ENCODE assay signal across 27 cellular contexts in the genomic region with DNA sequence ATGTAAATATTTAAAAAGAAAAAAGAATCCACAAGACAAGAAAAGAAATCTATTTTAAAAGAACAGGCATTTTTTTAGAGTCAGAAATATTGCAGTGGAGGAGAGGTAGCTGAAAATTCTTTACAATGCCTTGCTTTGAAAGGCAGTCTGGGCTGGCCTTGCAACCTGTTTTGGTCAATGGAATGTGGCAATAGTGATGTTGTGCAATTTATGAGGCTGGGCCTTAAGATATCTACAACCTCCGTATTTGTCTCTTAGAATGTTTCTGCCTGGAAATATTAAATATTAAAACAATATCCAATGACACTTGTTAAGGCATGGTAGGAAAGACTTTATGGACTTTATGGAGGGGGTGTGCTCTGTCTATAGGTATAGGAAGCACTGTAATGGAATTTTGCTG. TPM values are rescaled to one million over a fixed set of nuclear protein-coding genes. Genes with fewer than 3 reads are reported as not detected.
"Had no signal": no experiment of that assay in that cellular context is flagged by ENCODE, and none has a peak within 500 bp of the region (broad histone marks: within the 10 kb centered on the region; RNA-seq: fewer than 3 reads in every experiment).

No MANE protein-coding gene starts in this region.

- H3K4me1 Mint-ChIP-seq: activated naive CD8-positive, alpha-beta T cell treated with anti-CD3 and anti-CD28 coated beads, Interleukin-2, amount 50 U/mL, for 24 hours; immature natural killer cell; naive thymus-derived CD8-positive, alpha-beta T cell had no signal

- H3K27me3 ChIP-seq: body of pancreas, pancreas, right atrium auricular region, thyroid gland had no signal

- H3K27ac Mint-ChIP-seq: activated CD4-positive, alpha-beta memory T cell treated with anti-CD3 and anti-CD28 coated beads for 36 hours; activated naive CD8-positive, alpha-beta T cell treated with anti-CD3 and anti-CD28 coated beads, Interleukin-2, amount 50 U/mL, for 24 hours; immature natural killer cell; naive thymus-derived CD8-positive, alpha-beta T cell; T-helper 1 cell treated with Interleukin-12 subunit alpha and Interleukin-12 subunit beta and Interleukin-4 antibody, amounts not matched to agents 30 μg/mL and 1 μg/mL, for 36 hours had no signal

- H3K27ac ChIP-seq: cardiac muscle cell, foreskin keratinocyte, pancreas, psoas muscle, right atrium auricular region, thyroid gland had no signal

- H3K4me3 ChIP-seq: body of pancreas, cardiac muscle cell, lung, pancreas, psoas muscle, right atrium auricular region, thyroid gland had no signal

- H3K36me3 Mint-ChIP-seq: activated CD4-positive, alpha-beta memory T cell treated with anti-CD3 and anti-CD28 coated beads for 36 hours; immature natural killer cell had no signal

- H3K4me1 ChIP-seq: foreskin keratinocyte, psoas muscle, right atrium auricular region, thyroid gland had no signal

- H3K36me3 ChIP-seq: cardiac muscle cell, pancreas, right atrium auricular region, thyroid gland had no signal

- H3K4me3 Mint-ChIP-seq: activated CD4-positive, alpha-beta memory T cell treated with anti-CD3 and anti-CD28 coated beads for 36 hours; activated naive CD8-positive, alpha-beta T cell treated with anti-CD3 and anti-CD28 coated beads, Interleukin-2, amount 50 U/mL, for 24 hours; immature natural killer cell; naive thymus-derived CD8-positive, alpha-beta T cell; T-helper 1 cell treated with Interleukin-12 subunit alpha and Interleukin-12 subunit beta and Interleukin-4 antibody, amounts not matched to agents 30 μg/mL and 1 μg/mL, for 36 hours had no signal

- H3K9me3 Mint-ChIP-seq: activated naive CD8-positive, alpha-beta T cell treated with anti-CD3 and anti-CD28 coated beads, Interleukin-2, amount 50 U/mL, for 24 hours; immature natural killer cell; T-helper 1 cell treated with Interleukin-12 subunit alpha and Interleukin-12 subunit beta and Interleukin-4 antibody, amounts not matched to agents 30 μg/mL and 1 μg/mL, for 36 hours had no signal

- ATAC-seq: activated naive CD8-positive, alpha-beta T cell treated with anti-CD3 and anti-CD28 coated beads, Interleukin-2, amount 50 U/mL, for 24 hours; naive thymus-derived CD8-positive, alpha-beta T cell; psoas muscle had no signal

- DNase-seq: activated CD4-positive, alpha-beta memory T cell treated with anti-CD3 and anti-CD28 coated beads for 36 hours; activated CD4-positive, alpha-beta T cell treated with anti-CD3 and anti-CD28 coated beads for 4 hours; activated CD4-positive, CD25-positive, alpha-beta regulatory T cell; activated effector memory CD4-positive, alpha-beta T cell treated with anti-CD3 and anti-CD28 coated beads, Interleukin-2, amount 50 U/mL, for 16 hours; activated naive CD4-positive, alpha-beta T cell treated with anti-CD3 and anti-CD28 coated beads, Interleukin-2, amount 50 U/mL, for 16 hours; activated naive CD8-positive, alpha-beta T cell treated with anti-CD3 and anti-CD28 coated beads, Interleukin-2, amount 50 U/mL, for 24 hours; anterior cingulate cortex; effector CD4-positive, alpha-beta T cell; erythroblast; immature natural killer cell; naive thymus-derived CD8-positive, alpha-beta T cell; psoas muscle; stimulated activated CD4-positive, alpha-beta T cell treated with anti-CD3 and anti-CD28 coated beads, Interleukin-4, amount 100 ng/mL, for 24 hours; stimulated activated naive CD4-positive, alpha-beta T cell treated with Interleukin-2 at 50 U/mL for 16 hours; T1000; thyroid gland had no signal

- H3K9me3 ChIP-seq: body of pancreas, pancreas, psoas muscle, thyroid gland had no signal

RNA-seq across cellular contexts. Expression of a gene that starts 14.8 kb away (rescaled TPM):
- total RNA-seq: activated CD4-positive, alpha-beta memory T cell treated with anti-CD3 and anti-CD28 coated beads for 36 hours; cardiac muscle cell; chondrocyte; fibroblast of lung; foreskin keratinocyte; glomerular endothelial cell; kidney epithelial cell; naive thymus-derived CD8-positive, alpha-beta T cell; psoas muscle had no signal
